In the genomic region with DNA sequence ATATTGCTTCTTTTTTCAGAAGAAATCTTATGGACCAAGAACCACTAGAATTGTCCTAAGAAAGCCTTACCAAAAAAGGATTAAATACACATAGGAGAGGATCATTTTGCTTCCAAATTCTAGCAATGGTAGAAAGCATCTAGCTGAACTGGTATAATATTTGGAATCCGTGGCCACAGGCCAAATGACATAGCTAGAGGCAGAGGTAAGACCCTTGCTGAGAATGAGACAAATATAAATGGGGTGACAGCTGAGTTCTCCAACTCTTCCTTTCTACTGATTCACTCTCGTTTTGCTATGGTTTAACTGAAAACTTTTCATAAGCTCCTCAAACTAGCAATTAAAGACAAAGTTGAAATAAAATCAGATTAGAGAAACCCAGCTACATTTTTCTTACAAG, we compare ENCODE assay signal across 34 cellular contexts.
"Had no signal": no experiment of that assay in that cellular context is flagged by ENCODE, and none has a peak within 500 bp of the region (broad histone marks: within the 10 kb centered on the region; RNA-seq: fewer than 3 reads in every experiment).

No MANE protein-coding gene starts in this region.

- H3K9me3 ChIP-seq: MG63 had no signal

- H3K4me3 ChIP-seq: MG63 had no signal

- DNase-seq: Karpas-422, Kasumi-1, MG63, MM.1S, MV-4-11, NCI-H1048, NCI-H1092, NCI-H1092 treated with DMSO at 0.1 percent for 48 hours, NCI-H1105, NCI-H1105 treated with DMSO at 0.1 percent for 48 hours, NCI-H1417, NCI-H1417 treated with DMSO at 0.1 percent for 48 hours, NCI-H1436, NCI-H1436 treated with DMSO at 0.1 percent for 48 hours, NCI-H146, NCI-H1694, NCI-H1694 treated with DMSO at 0.1 percent for 48 hours, NCI-H187, NCI-H187 treated with DMSO at 0.1 percent for 48 hours, NCI-H1930, NCI-H2029, NCI-H2029 treated with DMSO at 0.1 percent for 48 hours, NCI-H2081, NCI-H2081 treated with DMSO at 0.1 percent for 48 hours, NCI-H2107, NCI-H2171, NCI-H2171 treated with DMSO at 0.1 percent for 48 hours, NCI-H2227 treated with DMSO at 0.1 percent for 48 hours, NCI-H226, NCI-H345, NCI-H446, NCI-H446 treated with DMSO at 0.1 percent for 48 hours, NCI-H510A had no signal

- H3K27me3 ChIP-seq: MG63 had no signal

- H3K9ac ChIP-seq: KMS-11 had no signal

- H3K4me2 ChIP-seq: KMS-11 had no signal

- H3K27ac ChIP-seq: KMS-11 had no signal

- H3K36me3 ChIP-seq: MG63 had no signal
